In the genomic region with DNA sequence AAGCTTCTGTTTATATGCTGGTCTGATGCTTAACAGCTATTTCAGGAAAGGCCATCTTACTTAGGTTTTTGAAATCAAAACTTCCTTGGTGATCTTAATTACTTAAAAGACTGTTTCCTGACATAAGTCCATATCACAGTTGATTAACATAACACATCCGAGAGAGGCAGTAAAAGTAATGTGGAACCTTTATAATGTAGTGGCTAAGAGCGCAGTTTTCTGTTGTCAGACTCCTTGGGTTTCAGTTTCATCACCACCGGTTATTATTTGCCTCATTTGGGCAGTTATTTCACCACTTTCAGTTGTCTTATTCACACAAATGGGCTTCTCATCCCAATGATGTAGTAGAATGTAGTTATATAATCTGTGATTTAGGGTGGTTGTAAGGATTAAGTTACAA, we compare ENCODE assay signal across 9 cellular contexts. TPM values are rescaled to one million over a fixed set of nuclear protein-coding genes. Genes with fewer than 3 reads are reported as not detected.
DNase-seq lines count a peak whose midpoint lies in the region; ATAC-seq, FAIRE-seq and TF ChIP-seq lines count a peak whose summit lies in the region.
"Had no signal": no experiment of that assay in that cellular context is flagged by ENCODE, and none has a peak within 500 bp of the region (broad histone marks: within the 10 kb centered on the region; RNA-seq: fewer than 3 reads in every experiment).

No MANE protein-coding gene starts in this region.

- WGBS in GM12878 (ENCODE audit: insufficient coverage, insufficient replicate concordance, low lambda C conversion rate, missing lambda C conversion rate) = 0% methylated on average over 3 of the region's 3 CpGs

- H3K27me3 ChIP-seq in GM12878 (replicated peaks in 1 of 2; ENCODE audit: control insufficient read depth in 2 of 2, insufficient read depth in 2 of 2, low read length in 1 of 2) = no peaks in the 10 kb centered on the region

- no peak for TF ChIP-seq POLR2A in GM12878 (IDR thresholded peaks at IDR 0.05; ENCODE audit: low read depth, low read length)

- peak in 1 of 2 experiments; percentile 28; a peak in 1 of 4 replicates for TF ChIP-seq EP300 in GM12878 (IDR thresholded peaks at IDR 0.05; ENCODE audit: borderline replicate concordance in 1 of 2, control insufficient read depth in 1 of 2, low read depth in 2 of 2, low read length in 2 of 2)

- SMC1A ChIA-PET in GM12878 (lab: Charles Lee; ENCODE audit: uncharacterized antibody, unreplicated experiment) = interaction anchor here (0.8 to 1.3 kb wide), 3 partner anchors 12 to 91 kb away, joined by 3 read pairs; no protein-coding TSS in a partner anchor

- peak overlapping the region; percentile 45 for H3K27ac ChIP-seq in GM12878 (ENCODE audit: control insufficient read depth, insufficient read depth)

- H3K4me1 ChIP-seq in GM12878 (ENCODE audit: control insufficient read depth, insufficient read depth, low read length) = peaks cover 13% of the 10 kb centered on the region

- no TSS peak for BruUV-seq in GM12878 (replicated peaks; lab: Mats Ljungman, UMichigan)

- RAD21 ChIA-PET in GM12878 (lab: Charles Lee; ENCODE audit: unreplicated experiment) = no interaction called here

- peak overlapping the region; percentile 88 for H3K4me2 ChIP-seq in GM12878 (ENCODE audit: control insufficient read depth, insufficient read depth)

- ATAC-seq in GM18499 (IDR thresholded peaks at IDR 0.05; ENCODE audit: insufficient read depth, unreplicated experiment) (peak; percentile 48), GM21367 (IDR thresholded peaks at IDR 0.05; ENCODE audit: unreplicated experiment) (peak; percentile 85), HG03097 (IDR thresholded peaks at IDR 0.05; ENCODE audit: low FRiP score, unreplicated experiment) (peak; percentile 66), GM12878 (peak; percentile 90)
- ATAC-seq: left lobe of liver had no signal

- peak; percentile 84 for FAIRE-seq in GM12878 (lab: Jason Lieb, UNC)

- no peak for TF ChIP-seq CTCF in GM12878 (IDR thresholded peaks at IDR 0.05 in 2 of 3, conservative IDR thresholded peaks at IDR 0.05 in 1 of 3; ENCODE audit: control insufficient read depth in 2 of 3, extremely low read depth in 1 of 3, insufficient read depth in 1 of 3, low read depth in 3 of 3, low read length in 3 of 3)

- no peaks in the 10 kb centered on the region for H3K9me3 ChIP-seq in GM12878 (replicated peaks; ENCODE audit: control insufficient read depth, insufficient read depth, low read length)

- peaks cover 22% of the 10 kb centered on the region for H3K79me2 ChIP-seq in GM12878 (ENCODE audit: control insufficient read depth, insufficient read depth, low read length)

- peak overlapping the region; percentile 37 for H2AFZ ChIP-seq in GM12878 (ENCODE audit: control insufficient read depth, low read depth, low read length)

- no peak for TF ChIP-seq RAD21 in GM12878 (IDR thresholded peaks at IDR 0.05; ENCODE audit: insufficient read depth, low read depth, low read length)

- POLR2A ChIA-PET in GM12878 (lab: Charles Lee) = no interaction called here

- H3K9ac ChIP-seq in GM12878 (ENCODE audit: control insufficient read depth, insufficient read depth, low read length) = 0 out of 2 replicates have a peak overlapping the region, but pooled peaks have one; percentile 8

- DNase-seq in GM12878 (ENCODE audit: low read depth, low spot score) = peak; percentile 27
- no peak for DNase-seq in NCI-H1436 (lab: John Stamatoyannopoulos, UW)
- no peak for DNase-seq in GDM1 (lab: John Stamatoyannopoulos, UW)
- no peak for DNase-seq in HuH-7 (ENCODE audit: low spot score)
- DNase-seq in HuH-7.5 (ENCODE audit: low spot score) = no peak

- in situ Hi-C loops in GM12878 (cut with MboI) = no loop called here

- no peaks in the 10 kb centered on the region for H4K20me1 ChIP-seq in GM12878 (ENCODE audit: control insufficient read depth, insufficient read depth)

- no peaks in the 10 kb centered on the region for H3K36me3 ChIP-seq in GM12878 (ENCODE audit: control insufficient read depth in 2 of 2, insufficient read depth in 2 of 2, low read length in 1 of 2)

- intact Hi-C loops in GM12878 (cut with micrococcal nuclease; ENCODE audit: unreplicated experiment) = loop anchor here (2.0 kb wide), 1 partner anchor 30 kb away; no protein-coding TSS in a partner anchor

- peak overlapping the region; percentile 63; the same call in 1 of the 2 replicates for H3K4me3 ChIP-seq in GM12878

- CTCF ChIA-PET in GM12878 (lab: Yijun Ruan, JAX) = no interaction called here

TF ChIP-seq in GM12878, 131 proteins besides CTCF, POLR2A, EP300 and RAD21 (continues in another document):
- TF ChIP-seq CBX5 (IDR thresholded peaks at IDR 0.05; ENCODE audit: low read depth) (no peak), YBX1 (IDR thresholded peaks at IDR 0.05) (no peak), SMAD5 (IDR thresholded peaks at IDR 0.05; ENCODE audit: low read depth) (no peak), CBX3 (IDR thresholded peaks at IDR 0.05; ENCODE audit: borderline replicate concordance, low read depth) (no peak), FOS (IDR thresholded peaks at IDR 0.05; ENCODE audit: borderline replicate concordance, extremely low read depth, insufficient read length) (no peak), GABPA (IDR thresholded peaks at IDR 0.05; ENCODE audit: low read depth) (no peak), ZNF384 (IDR thresholded peaks at IDR 0.05; ENCODE audit: borderline replicate concordance, low read depth, low read length) (no peak), RFX5 (IDR thresholded peaks at IDR 0.05; ENCODE audit: low read depth, low read length) (no peak), YY1 (IDR thresholded peaks at IDR 0.05; ENCODE audit: low read depth, low read length) (no peak)
- TF ChIP-seq, protein P1, sequence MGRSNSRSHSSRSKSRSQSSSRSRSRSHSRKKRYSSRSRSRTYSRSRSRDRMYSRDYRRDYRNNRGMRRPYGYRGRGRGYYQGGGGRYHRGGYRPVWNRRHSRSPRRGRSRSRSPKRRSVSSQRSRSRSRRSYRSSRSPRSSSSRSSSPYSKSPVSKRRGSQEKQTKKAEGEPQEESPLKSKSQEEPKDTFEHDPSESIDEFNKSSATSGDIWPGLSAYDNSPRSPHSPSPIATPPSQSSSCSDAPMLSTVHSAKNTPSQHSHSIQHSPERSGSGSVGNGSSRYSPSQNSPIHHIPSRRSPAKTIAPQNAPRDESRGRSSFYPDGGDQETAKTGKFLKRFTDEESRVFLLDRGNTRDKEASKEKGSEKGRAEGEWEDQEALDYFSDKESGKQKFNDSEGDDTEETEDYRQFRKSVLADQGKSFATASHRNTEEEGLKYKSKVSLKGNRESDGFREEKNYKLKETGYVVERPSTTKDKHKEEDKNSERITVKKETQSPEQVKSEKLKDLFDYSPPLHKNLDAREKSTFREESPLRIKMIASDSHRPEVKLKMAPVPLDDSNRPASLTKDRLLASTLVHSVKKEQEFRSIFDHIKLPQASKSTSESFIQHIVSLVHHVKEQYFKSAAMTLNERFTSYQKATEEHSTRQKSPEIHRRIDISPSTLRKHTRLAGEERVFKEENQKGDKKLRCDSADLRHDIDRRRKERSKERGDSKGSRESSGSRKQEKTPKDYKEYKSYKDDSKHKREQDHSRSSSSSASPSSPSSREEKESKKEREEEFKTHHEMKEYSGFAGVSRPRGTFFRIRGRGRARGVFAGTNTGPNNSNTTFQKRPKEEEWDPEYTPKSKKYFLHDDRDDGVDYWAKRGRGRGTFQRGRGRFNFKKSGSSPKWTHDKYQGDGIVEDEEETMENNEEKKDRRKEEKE (IDR thresholded peaks at IDR 0.05) = no peak
- TF ChIP-seq, protein P2, sequence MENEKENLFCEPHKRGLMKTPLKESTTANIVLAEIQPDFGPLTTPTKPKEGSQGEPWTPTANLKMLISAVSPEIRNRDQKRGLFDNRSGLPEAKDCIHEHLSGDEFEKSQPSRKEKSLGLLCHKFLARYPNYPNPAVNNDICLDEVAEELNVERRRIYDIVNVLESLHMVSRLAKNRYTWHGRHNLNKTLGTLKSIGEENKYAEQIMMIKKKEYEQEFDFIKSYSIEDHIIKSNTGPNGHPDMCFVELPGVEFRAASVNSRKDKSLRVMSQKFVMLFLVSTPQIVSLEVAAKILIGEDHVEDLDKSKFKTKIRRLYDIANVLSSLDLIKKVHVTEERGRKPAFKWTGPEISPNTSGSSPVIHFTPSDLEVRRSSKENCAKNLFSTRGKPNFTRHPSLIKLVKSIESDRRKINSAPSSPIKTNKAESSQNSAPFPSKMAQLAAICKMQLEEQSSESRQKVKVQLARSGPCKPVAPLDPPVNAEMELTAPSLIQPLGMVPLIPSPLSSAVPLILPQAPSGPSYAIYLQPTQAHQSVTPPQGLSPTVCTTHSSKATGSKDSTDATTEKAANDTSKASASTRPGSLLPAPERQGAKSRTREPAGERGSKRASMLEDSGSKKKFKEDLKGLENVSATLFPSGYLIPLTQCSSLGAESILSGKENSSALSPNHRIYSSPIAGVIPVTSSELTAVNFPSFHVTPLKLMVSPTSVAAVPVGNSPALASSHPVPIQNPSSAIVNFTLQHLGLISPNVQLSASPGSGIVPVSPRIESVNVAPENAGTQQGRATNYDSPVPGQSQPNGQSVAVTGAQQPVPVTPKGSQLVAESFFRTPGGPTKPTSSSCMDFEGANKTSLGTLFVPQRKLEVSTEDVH (IDR thresholded peaks at IDR 0.05; ENCODE audit: low read depth, partially characterized antibody) = no peak

RNA-seq across cellular contexts. Expression of a gene that starts 30.9 kb away (rescaled TPM):
- total RNA-seq in GM12878 (2013; cell fraction: nucleolus; rRNA removed) = 52.5 and 61.3 TPM in 2 replicates
- total RNA-seq in GM12878 (2014; rRNA removed) = 12.3 and 14.9 TPM in 2 replicates
- total RNA-seq in GM12878 (2014; rRNA removed; fragmentation: Illumina TruSeq; extraction: Trizol) = 18.3 and 19.0 TPM in 2 replicates
- total RNA-seq in GM12878 (2021) = 18.5 and 23.3 TPM in 2 replicates
- 16.2 TPM for polyA plus RNA-seq in GM12878 (2011; ENCODE audit: low read depth)
- polyA plus RNA-seq in GM12878 (2011; rRNA removed) = 34.3 and 57.7 TPM in 2 replicates
- 8.9 and 9.0 TPM in 2 replicates for polyA plus RNA-seq in GM12878 (2011; cell fraction: cytosol; rRNA removed)
- polyA plus RNA-seq in GM12878 (2011; cell fraction: nucleus; rRNA removed) = 26.4 TPM in 2 replicates
- 22.7 and 24.3 TPM in 2 replicates for polyA plus RNA-seq in GM12878 (2012)
- 31.1 and 39.5 TPM in 2 replicates for polyA plus RNA-seq in GM12878 (2014; fragmentation: Illumina TruSeq; extraction: Trizol)
- polyA plus RNA-seq in GM12878 (2014; fragmentation: Nextera tagmentation; extraction: Ambion mirVana) = 10 to 100 TPM; 18.2 TPM
- polyA plus RNA-seq in GM12878 (2014; rRNA removed) = 14.8 and 16.6 TPM in 2 replicates
- 10 to 100 TPM; 19.1 to 22.9 TPM for polyA plus RNA-seq in GM12878 (2016; fragmentation: Nextera tagmentation; extraction: Ambion mirVana)
- 19.0 and 33.1 TPM in 2 replicates for polyA minus RNA-seq in GM12878 (2011; rRNA and poly(A)+ RNA removed)
- 6.4 and 7.6 TPM in 2 replicates for polyA minus RNA-seq in GM12878 (2011; cell fraction: cytosol; rRNA and poly(A)+ RNA removed)
- polyA minus RNA-seq in GM12878 (2011; cell fraction: nucleus; rRNA and poly(A)+ RNA removed) = 12.8 and 20.4 TPM in 2 replicates
